ENCODE assay signal across 29 cellular contexts in the genomic region with DNA sequence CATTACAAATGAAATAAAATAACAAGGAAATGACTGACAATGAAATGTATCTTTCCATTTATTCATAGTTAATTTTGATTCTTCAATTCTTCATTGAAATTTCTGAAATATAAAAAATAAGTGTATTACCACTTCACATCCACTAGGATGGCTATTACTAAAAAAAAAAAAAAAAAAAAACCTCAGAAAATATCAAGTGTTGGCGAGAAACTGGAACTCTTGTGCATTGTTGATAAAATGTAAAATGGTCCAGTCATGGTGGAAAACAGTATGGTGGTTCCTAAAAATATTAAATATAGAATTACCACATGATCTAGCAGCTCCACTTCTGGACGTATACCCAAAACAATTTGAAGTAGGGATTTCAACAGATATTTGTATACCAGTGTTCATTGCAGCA. TPM values are rescaled to one million over a fixed set of nuclear protein-coding genes. Genes with fewer than 3 reads are reported as not detected.
A peak's percentile ranks its signal among the peaks of the same experiment; 100 is the strongest.
DNase-seq lines count a peak whose midpoint lies in the region; ATAC-seq, FAIRE-seq and TF ChIP-seq lines count a peak whose summit lies in the region.
"Had no signal": no experiment of that assay in that cellular context is flagged by ENCODE, and none has a peak within 500 bp of the region (broad histone marks: within the 10 kb centered on the region; RNA-seq: fewer than 3 reads in every experiment).

No MANE protein-coding gene starts in this region.

- H3K36me3 ChIP-seq in endodermal cell (ENCODE audit: control insufficient read depth, insufficient read depth, low read length) (no peaks in the 10 kb centered on the region), kidney (ENCODE audit: control insufficient read depth in 1 of 2, insufficient read depth in 2 of 2, low read length in 2 of 2) (no peaks in the 10 kb centered on the region), smooth muscle cell (ENCODE audit: low read depth) (no peaks in the 10 kb centered on the region), heart right ventricle (no peaks in the 10 kb centered on the region)
- H3K36me3 ChIP-seq: HAP-1 had no signal

- DNase-seq in endodermal cell, result no peak
- DNase-seq in kidney, result no peak
- no peak for DNase-seq in smooth muscle cell (lab: John Stamatoyannopoulos, UW; ENCODE audit: unreplicated experiment)
- no peak for DNase-seq in GM12892 (ENCODE audit: insufficient read length)
- no peak for DNase-seq in heart right ventricle
- DNase-seq in activated CD8-positive, alpha-beta T cell treated with anti-CD3 and anti-CD28 coated beads for 36 hours, result no peak
- DNase-seq: C1 segment of cervical spinal cord; Caco-2; CD8-positive, alpha-beta T cell; DMS 273 treated with DMSO at 0.1 percent for 48 hours; DMS79; EL; GF-D8; GOT3; NCI-H1048; NCI-H1417; NCI-H1694; NCI-H2029 treated with DMSO at 0.1 percent for 48 hours; NCI-H2227 treated with DMSO at 0.1 percent for 48 hours; NCI-H526 treated with DMSO at 0.1 percent for 48 hours; SHP77 had no signal

- H3F3A ChIP-seq in smooth muscle cell (ENCODE audit: low read depth), result no peaks in the 10 kb centered on the region

- FAIRE-seq in G401.6 (lab: Jason Lieb, UNC) (peak; percentile 74), kidney (lab: Jason Lieb, UNC) (peak; percentile 64), GM12892 (lab: Jason Lieb, UNC) (no peak)
- FAIRE-seq: A204.1 had no signal

- H4K20me1 ChIP-seq in smooth muscle cell (ENCODE audit: low read depth), result no peaks in the 10 kb centered on the region

- H3K9ac ChIP-seq in endodermal cell (ENCODE audit: extremely low read depth, low read length, poor library complexity, severe bottlenecking) (no peak overlapping the region), kidney (ENCODE audit: low read length in 2 of 2) (no peak overlapping the region), smooth muscle cell (ENCODE audit: low read depth) (no peak overlapping the region)
- H3K9ac ChIP-seq: KMS-11 had no signal

- WGBS in endodermal cell (ENCODE audit: insufficient coverage in 1 of 2, insufficient read length in 1 of 2), 2 experiments, result 100% methylated on average over 1 of the region's 2 CpGs; no CpG with 5 or more reads in 1 of the 2 experiments
- WGBS in smooth muscle cell (ENCODE audit: low lambda C conversion rate), result 85% methylated on average over 2 of the region's 2 CpGs
- 86 to 92% methylated on average over 2 of the region's 2 CpGs for WGBS in heart right ventricle, 2 donors

- H3K27me3 Mint-ChIP-seq in endodermal cell (ENCODE audit: insufficient read depth), result no peaks in the 10 kb centered on the region
- no peaks in the 10 kb centered on the region for H3K27me3 Mint-ChIP-seq in activated CD8-positive, alpha-beta T cell treated with anti-CD3 and anti-CD28 coated beads for 36 hours
- H3K27me3 Mint-ChIP-seq: IgD-negative memory B cell had no signal

- H3K79me2 ChIP-seq in smooth muscle cell (ENCODE audit: low read depth), result no peaks in the 10 kb centered on the region

- H3K9me3 ChIP-seq in endodermal cell (ENCODE audit: control insufficient read depth, low read length) (no peaks in the 10 kb centered on the region), kidney (ENCODE audit: control insufficient read depth in 1 of 2, low read length in 2 of 2) (no peaks in the 10 kb centered on the region), smooth muscle cell (replicated peaks; ENCODE audit: low read depth) (no peaks in the 10 kb centered on the region), heart right ventricle (no peaks in the 10 kb centered on the region)
- H3K9me3 ChIP-seq: Caco-2, HAP-1 had no signal

- no peak for ATAC-seq in heart right ventricle
- ATAC-seq in activated CD8-positive, alpha-beta T cell treated with anti-CD3 and anti-CD28 coated beads for 36 hours, result no peak
- ATAC-seq: CD8-positive, alpha-beta T cell had no signal

- no peak overlapping the region for H3K4me2 ChIP-seq in smooth muscle cell
- H3K4me2 ChIP-seq: KMS-11 had no signal

- TF ChIP-seq POLR2A in GM12892 (IDR thresholded peaks at IDR 0.05; ENCODE audit: low read depth, low read length), result no peak

- no peak overlapping the region for H3K4me3 ChIP-seq in endodermal cell (ENCODE audit: low read length)
- no peak overlapping the region for H3K4me3 ChIP-seq in kidney (ENCODE audit: low read length in 2 of 2)
- no peak overlapping the region for H3K4me3 ChIP-seq in smooth muscle cell
- no peak overlapping the region for H3K4me3 ChIP-seq in heart right ventricle
- H3K4me3 ChIP-seq: HAP-1 had no signal

- no peaks in the 10 kb centered on the region for H3K36me3 Mint-ChIP-seq in endodermal cell (ENCODE audit: low read depth)
- no peaks in the 10 kb centered on the region for H3K36me3 Mint-ChIP-seq in activated CD8-positive, alpha-beta T cell treated with anti-CD3 and anti-CD28 coated beads for 36 hours (ENCODE audit: low read depth)

- H3K4me3 Mint-ChIP-seq in endodermal cell, result no peak overlapping the region
- H3K4me3 Mint-ChIP-seq in activated CD8-positive, alpha-beta T cell treated with anti-CD3 and anti-CD28 coated beads for 36 hours, result no peak overlapping the region
- H3K4me3 Mint-ChIP-seq: CD8-positive, alpha-beta T cell; IgD-negative memory B cell had no signal

- CTCF ChIA-PET in activated CD8-positive, alpha-beta T cell treated with anti-CD3 and anti-CD28 coated beads for 36 hours (lab: Charles Lee), result no interaction called here

- peaks cover 27% of the 10 kb centered on the region for H3K9me3 Mint-ChIP-seq in endodermal cell
- H3K9me3 Mint-ChIP-seq in activated CD8-positive, alpha-beta T cell treated with anti-CD3 and anti-CD28 coated beads for 36 hours, result no peaks in the 10 kb centered on the region
- H3K9me3 Mint-ChIP-seq: CD8-positive, alpha-beta T cell; IgD-negative memory B cell had no signal

- no peak overlapping the region for H2AFZ ChIP-seq in smooth muscle cell (ENCODE audit: low read depth)

- TF ChIP-seq CTCF in endodermal cell (conservative IDR thresholded peaks at IDR 0.05), result peak; percentile 54
- no peak for TF ChIP-seq CTCF in kidney (IDR thresholded peaks at IDR 0.05; ENCODE audit: borderline replicate concordance, extremely low read depth, insufficient read depth)
- TF ChIP-seq CTCF in smooth muscle cell (IDR thresholded peaks at IDR 0.05; ENCODE audit: borderline replicate concordance, insufficient read depth, poor library complexity, severe bottlenecking), result peak; percentile 15
- TF ChIP-seq CTCF in heart right ventricle (IDR thresholded peaks at IDR 0.05), result no peak
- no peak for TF ChIP-seq CTCF in activated CD8-positive, alpha-beta T cell treated with anti-CD3 and anti-CD28 coated beads for 36 hours (IDR thresholded peaks at IDR 0.05)

- H3K27ac ChIP-seq in endodermal cell (ENCODE audit: low read depth, low read length) (no peak overlapping the region), kidney (ENCODE audit: low read depth in 2 of 2, low read length in 2 of 2) (no peak overlapping the region), smooth muscle cell (ENCODE audit: low read depth) (no peak overlapping the region), heart right ventricle (no peak overlapping the region)
- H3K27ac ChIP-seq: HL-60, KMS-11, RWPE1 had no signal

- no peaks in the 10 kb centered on the region for H3K4me1 Mint-ChIP-seq in endodermal cell
- peaks cover 5% of the 10 kb centered on the region for H3K4me1 Mint-ChIP-seq in activated CD8-positive, alpha-beta T cell treated with anti-CD3 and anti-CD28 coated beads for 36 hours (ENCODE audit: low read depth)

- POLR2A ChIA-PET in activated CD8-positive, alpha-beta T cell treated with anti-CD3 and anti-CD28 coated beads for 36 hours (lab: Charles Lee), result interaction anchor here (0.6 kb wide), 1 partner anchor 1034 kb away, joined by 4 read pairs; no protein-coding TSS in a partner anchor

- intact Hi-C loops in kidney (cut with DNase I) (no loop called here), heart right ventricle (cut with DNase I) (no loop called here)
- intact Hi-C loops in activated CD8-positive, alpha-beta T cell treated with anti-CD3 and anti-CD28 coated beads for 36 hours (cut with micrococcal nuclease), result no loop called here

- H3K4me1 ChIP-seq in endodermal cell (ENCODE audit: control insufficient read depth, insufficient read depth, low read length) (no peaks in the 10 kb centered on the region), kidney (ENCODE audit: control insufficient read depth in 1 of 2, insufficient read depth in 1 of 2, low read depth in 1 of 2, low read length in 2 of 2) (no peaks in the 10 kb centered on the region), smooth muscle cell (ENCODE audit: low read depth) (no peaks in the 10 kb centered on the region), heart right ventricle (peaks cover 0 to 9% (median 0%) of the 10 kb centered on the region in 9 donors)
- H3K4me1 ChIP-seq: Caco-2, HAP-1 had no signal

- H3K27me3 ChIP-seq in endodermal cell (ENCODE audit: control insufficient read depth, insufficient read depth, low read length, poor library complexity, severe bottlenecking) (no peaks in the 10 kb centered on the region), smooth muscle cell (ENCODE audit: low read depth) (no peaks in the 10 kb centered on the region), heart right ventricle (no peaks in the 10 kb centered on the region)

- no peak overlapping the region for H3K27ac Mint-ChIP-seq in endodermal cell
- no peak overlapping the region for H3K27ac Mint-ChIP-seq in activated CD8-positive, alpha-beta T cell treated with anti-CD3 and anti-CD28 coated beads for 36 hours
- H3K27ac Mint-ChIP-seq: CD8-positive, alpha-beta T cell; IgD-negative memory B cell had no signal

RNA-seq across cellular contexts. Expression of gene PGAM4, which starts 22.9 kb away (rescaled TPM):
- total RNA-seq in endodermal cell, result under 1 TPM in 1 of 2 donors, not detected in 1; 0.51 TPM
- not detected for polyA plus RNA-seq in endodermal cell (2013, experiment 1 of 2)
- not detected for polyA plus RNA-seq in endodermal cell (2013, experiment 2 of 2)
- total RNA-seq in kidney, result not detected
- polyA plus RNA-seq in kidney (ENCODE audit: insufficient read depth, low read depth, low replicate concordance), result not detected
- not detected in 2 replicates for total RNA-seq in smooth muscle cell
- polyA plus RNA-seq in smooth muscle cell, result not detected in 2 replicates
- not detected for polyA plus RNA-seq in GM12892 (2012; ENCODE audit: missing spikeins)
- not detected for total RNA-seq in heart right ventricle
- polyA plus RNA-seq in heart right ventricle, result not detected
- 1 to 10 TPM in 1 of 2 experiments, under 1 TPM in 1; 0.56 to 1.3 TPM for total RNA-seq in activated CD8-positive, alpha-beta T cell treated with anti-CD3 and anti-CD28 coated beads for 36 hours
- total RNA-seq: Caco-2; CD8-positive, alpha-beta T cell; SK-MEL-5 had no signal
- polyA plus RNA-seq: IgD-negative memory B cell had no signal

RNA-seq across cellular contexts. Expression of gene ATP7A, which starts 36.1 kb away (rescaled TPM):
- total RNA-seq in endodermal cell, result 1 to 10 TPM; 4.4 to 5.8 TPM
- polyA plus RNA-seq in endodermal cell (2013, experiment 1 of 2), result 6.8 TPM
- 6.7 TPM for polyA plus RNA-seq in endodermal cell (2013, experiment 2 of 2)
- 11.9 TPM for total RNA-seq in kidney
- 1.9 TPM for polyA plus RNA-seq in kidney (ENCODE audit: insufficient read depth, low read depth, low replicate concordance)
- total RNA-seq in smooth muscle cell, result 20.5 and 24.4 TPM in 2 replicates
- 4.2 and 7.2 TPM in 2 replicates for polyA plus RNA-seq in smooth muscle cell
- polyA plus RNA-seq in GM12892 (2012; ENCODE audit: missing spikeins), result 6.8 TPM
- total RNA-seq in heart right ventricle, result 1 to 10 TPM; 4.9 to 7.6 (median 6.5) TPM
- 1 to 10 TPM; 1.3 to 1.9 TPM for polyA plus RNA-seq in heart right ventricle
- total RNA-seq in activated CD8-positive, alpha-beta T cell treated with anti-CD3 and anti-CD28 coated beads for 36 hours, result 1 to 10 TPM; 7.4 to 8.7 TPM

RNA-seq across cellular contexts. Expression of gene COX7B, which starts 47.3 kb away (rescaled TPM):
- total RNA-seq in endodermal cell, result 100 to 1,000 TPM; 190 to 193 TPM
- polyA plus RNA-seq in endodermal cell (2013, experiment 1 of 2), result 322 TPM
- polyA plus RNA-seq in endodermal cell (2013, experiment 2 of 2), result 336 TPM
- 233 TPM for total RNA-seq in kidney
- 1,977 TPM for polyA plus RNA-seq in kidney (ENCODE audit: insufficient read depth, low read depth, low replicate concordance)
- 503 and 535 TPM in 2 replicates for total RNA-seq in smooth muscle cell
- 448 and 483 TPM in 2 replicates for polyA plus RNA-seq in smooth muscle cell
- polyA plus RNA-seq in GM12892 (2012; ENCODE audit: missing spikeins), result 757 TPM
- 1,000 to 10,000 TPM in 9 of 10 donors, 100 to 1,000 TPM in 1; 915 to 1,917 (median 1,407) TPM for total RNA-seq in heart right ventricle
- 1,000 to 10,000 TPM; 3,138 to 7,586 TPM for polyA plus RNA-seq in heart right ventricle
- 100 to 1,000 TPM; 302 to 324 TPM for total RNA-seq in activated CD8-positive, alpha-beta T cell treated with anti-CD3 and anti-CD28 coated beads for 36 hours

RNA-seq across cellular contexts. Expression of gene MAGT1, which starts 51.3 kb away (rescaled TPM):
- total RNA-seq in endodermal cell (10 to 100 TPM; 40.0 to 54.1 TPM), kidney (86.8 TPM), smooth muscle cell (122 and 129 TPM in 2 replicates), heart right ventricle (10 to 100 TPM; 45.1 to 72.7 (median 52.8) TPM)
- polyA plus RNA-seq in endodermal cell (2013, experiment 1 of 2), result 30.2 TPM
- polyA plus RNA-seq in endodermal cell (2013, experiment 2 of 2), result 29.9 TPM
- polyA plus RNA-seq in kidney (ENCODE audit: insufficient read depth, low read depth, low replicate concordance) (36.5 TPM), smooth muscle cell (39.3 and 48.0 TPM in 2 replicates), heart right ventricle (10 to 100 TPM; 15.7 to 45.4 TPM)
- 32.6 TPM for polyA plus RNA-seq in GM12892 (2012; ENCODE audit: missing spikeins)
- total RNA-seq in activated CD8-positive, alpha-beta T cell treated with anti-CD3 and anti-CD28 coated beads for 36 hours, result 10 to 100 TPM; 33.2 to 33.7 TPM

Comparison
In these comparisons a context has a peak if more than half of its experiments do, and no peak if none do; other contexts are left out.
1. CTCF ChIP-seq: peak in endodermal cell (single experiment) and smooth muscle cell (single experiment); none in kidney (single experiment), heart right ventricle (0 of 9) and activated CD8-positive, alpha-beta T cell treated with anti-CD3 and anti-CD28 coated beads for 36 hours (single experiment).